In the genomic region with DNA sequence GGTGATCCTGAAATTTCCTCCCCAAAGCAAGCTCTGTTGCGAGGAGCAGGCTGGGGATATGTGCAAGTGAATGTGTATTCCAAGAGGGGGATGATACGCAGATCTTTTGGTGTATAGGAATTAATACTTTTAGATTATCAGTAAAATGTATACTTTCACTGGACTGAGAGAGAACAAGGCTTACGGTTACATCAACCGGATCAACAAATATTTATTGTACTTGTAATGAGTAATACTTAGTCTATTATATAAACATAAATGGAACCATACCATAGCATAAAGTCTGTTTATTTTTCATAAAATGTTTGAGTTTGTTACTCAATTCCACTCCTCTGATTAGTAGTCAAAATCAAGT, we compare ENCODE assay signal across 8 cellular contexts. TPM values are rescaled to one million over a fixed set of nuclear protein-coding genes. Genes with fewer than 3 reads are reported as not detected.
DNase-seq lines count a peak whose midpoint lies in the region; TF ChIP-seq lines count a peak whose summit lies in the region.

No MANE protein-coding gene starts in this region.

- no peaks in the 10 kb centered on the region for H3K27me3 ChIP-seq in muscle layer of colon (ENCODE audit: control insufficient read depth in 1 of 2, insufficient read depth in 2 of 2, low read length in 2 of 2)

- peak overlapping the region; percentile 90 to 98 (median 94) for H3K4me3 Mint-ChIP-seq in IgD-negative memory B cell

- TF ChIP-seq CTCF in 22Rv1 (IDR thresholded peaks at IDR 0.05) = no peak

- no peaks in the 10 kb centered on the region for H3K36me3 ChIP-seq in muscle layer of colon (ENCODE audit: insufficient read depth, low read length)

- H3K27ac Mint-ChIP-seq in IgD-negative memory B cell = peak overlapping the region; percentile 87 to 95 (median 91)

- DNase-seq in caudate nucleus (lab: John Stamatoyannopoulos, UW) = no peak
- DNase-seq in kidney tubule cell (ENCODE audit: low spot score) = no peak
- DNase-seq in hepatic stellate cell (ENCODE audit: low spot score) = no peak
- DNase-seq in HK-2 (ENCODE audit: unreplicated experiment) = no peak
- no peak for DNase-seq in HPDE6-E6E7 (ENCODE audit: extremely low spot score)

- peaks cover 25 to 39% (median 30%) of the 10 kb centered on the region in 3 donors for H3K4me1 Mint-ChIP-seq in IgD-negative memory B cell

- H3K9me3 ChIP-seq in muscle layer of colon (ENCODE audit: low read length) = no peaks in the 10 kb centered on the region

- H3K36me3 Mint-ChIP-seq in IgD-negative memory B cell = peaks cover 2% of the 10 kb centered on the region

- peak overlapping the region; percentile 100 for H3K27ac ChIP-seq in 22Rv1
- peak overlapping the region; percentile 93 for H3K27ac ChIP-seq in caudate nucleus (ENCODE audit: low read depth, low read length)
- peak overlapping the region; percentile 93 for H3K27ac ChIP-seq in muscle layer of colon (ENCODE audit: low read depth, low read length)

- peak overlapping the region; percentile 93 for H3K9ac ChIP-seq in muscle layer of colon (ENCODE audit: low read length)

- H3K9me3 Mint-ChIP-seq in IgD-negative memory B cell = no peaks in the 10 kb centered on the region

- H3K4me3 ChIP-seq in muscle layer of colon (ENCODE audit: low read depth in 1 of 2, low read length in 2 of 2) = peak overlapping the region; percentile 74 to 95

- peaks cover 18% of the 10 kb centered on the region for H3K4me1 ChIP-seq in muscle layer of colon (ENCODE audit: insufficient read depth, low read length)

- no peaks in the 10 kb centered on the region for H3K27me3 Mint-ChIP-seq in IgD-negative memory B cell

RNA-seq across cellular contexts. Expression of a gene that starts 0.7 kb away (rescaled TPM):
- 35.7 TPM for polyA plus RNA-seq in IgD-negative memory B cell

RNA-seq across cellular contexts. Expression of a gene that starts 36.2 kb away (rescaled TPM):
- polyA plus RNA-seq in IgD-negative memory B cell = 2,785 TPM

RNA-seq across cellular contexts. Expression of a gene that starts 42.3 kb away (rescaled TPM):
- 0.93 TPM for polyA plus RNA-seq in IgD-negative memory B cell

RNA-seq across cellular contexts. Expression of a gene that starts 43.1 kb away (rescaled TPM):
- 14.5 TPM for polyA plus RNA-seq in IgD-negative memory B cell
